10 cellular contexts compared by ENCODE assay signal in the genomic region with DNA sequence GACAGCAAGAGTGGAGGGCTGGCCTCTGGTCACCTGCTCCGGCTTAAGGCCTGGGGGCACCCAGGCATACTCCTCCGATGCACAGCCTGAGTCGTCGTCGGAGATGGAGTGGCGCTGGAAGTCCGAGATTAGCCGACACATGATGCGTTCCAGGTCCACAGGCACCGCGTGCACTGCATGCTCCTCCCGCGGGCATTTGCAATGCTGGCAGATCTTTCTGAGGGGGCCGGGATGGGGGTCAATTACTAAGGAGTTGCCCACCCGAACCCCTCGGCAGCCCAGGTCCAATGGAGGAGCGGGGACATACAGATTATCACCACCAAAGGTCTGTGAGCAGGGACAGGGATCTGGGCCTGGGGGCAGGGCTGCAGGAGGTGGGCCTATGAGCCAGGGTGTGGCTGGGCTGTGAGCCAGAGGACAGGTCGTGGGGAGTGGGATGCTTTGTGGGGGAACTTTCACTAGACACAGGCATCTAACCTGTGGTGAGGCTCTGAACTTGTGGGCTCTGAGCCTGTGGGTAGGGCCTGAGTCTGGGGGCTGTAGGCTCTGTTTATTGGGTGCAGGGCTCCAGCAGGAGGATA. TPM values are rescaled to one million over a fixed set of nuclear protein-coding genes. Genes with fewer than 3 reads are reported as not detected.
A peak's percentile ranks its signal among the peaks of the same experiment; 100 is the strongest.
DNase-seq lines count a peak whose midpoint lies in the region; ATAC-seq and TF ChIP-seq lines count a peak whose summit lies in the region.
"Had no signal": no experiment of that assay in that cellular context is flagged by ENCODE, and none has a peak within 500 bp of the region (broad histone marks: within the 10 kb centered on the region; RNA-seq: fewer than 3 reads in every experiment).

No MANE protein-coding gene starts in this region.

- peaks cover 3% of the 10 kb centered on the region for H3K79me2 ChIP-seq in trophoblast cell (ENCODE audit: control insufficient read depth, insufficient read depth, low read length, poor library complexity)

- H3K4me3 Mint-ChIP-seq in CD14-positive monocyte (peak overlapping the region; percentile 76 to 88), endothelial cell (ENCODE audit: unreplicated experiment) (peak overlapping the region; percentile 31)

- H2BK120ac ChIP-seq in trophoblast cell (ENCODE audit: insufficient read depth, low read length, poor library complexity): no peak overlapping the region

- no peak overlapping the region for H2BK12ac ChIP-seq in trophoblast cell (ENCODE audit: low read length)

- H3K79me1 ChIP-seq in trophoblast cell (ENCODE audit: low read length): peaks cover 13% of the 10 kb centered on the region

- H3K36me3 ChIP-seq in NT2/D1 (ENCODE audit: insufficient read depth, insufficient read length, low read length) (peaks cover 38% of the 10 kb centered on the region), trophoblast cell (ENCODE audit: control insufficient read depth in 1 of 2, insufficient read depth in 2 of 2, low read length in 2 of 2) (peaks cover 30 to 31% of the 10 kb centered on the region in 2 experiments)

- no CpG with 5 or more reads among the region's 18 CpGs for WGBS in trophoblast cell (ENCODE audit: extremely low coverage, insufficient coverage, insufficient read length)

- H3K4me3 ChIP-seq in NT2/D1 (ENCODE audit: insufficient read length, low read depth) (peak overlapping the region; percentile 26), trophoblast cell (ENCODE audit: low read depth, low read length) (no peak overlapping the region)

- no peak overlapping the region for H2BK5ac ChIP-seq in trophoblast cell (ENCODE audit: low read depth, low read length, poor library complexity)

- H3K36me3 Mint-ChIP-seq in CD14-positive monocyte (peaks cover 33 to 37% of the 10 kb centered on the region in 2 donors), endothelial cell (ENCODE audit: low read depth, unreplicated experiment) (peaks cover 19% of the 10 kb centered on the region)

- no peak overlapping the region for H3K23ac ChIP-seq in trophoblast cell (ENCODE audit: low read length)

- H4K12ac ChIP-seq in trophoblast cell (ENCODE audit: low read depth, low read length): no peak overlapping the region

- H3K9me3 Mint-ChIP-seq in CD14-positive monocyte (peaks cover 0 to 19% (median 0%) of the 10 kb centered on the region in 7 donors), endothelial cell (ENCODE audit: unreplicated experiment) (no peaks in the 10 kb centered on the region)

- peak overlapping the region; percentile 54 for H3K4me2 ChIP-seq in trophoblast cell (ENCODE audit: low read length)

- no peak overlapping the region for H3K14ac ChIP-seq in trophoblast cell (ENCODE audit: low read length)

- no peak for ATAC-seq in GM21737 (IDR thresholded peaks at IDR 0.05; ENCODE audit: unreplicated experiment)

- DNase-seq in CD14-positive monocyte (ENCODE audit: low spot score) (no peak), NT2/D1 (ENCODE audit: low read depth, low spot score) (no peak), endothelial cell (ENCODE audit: low spot score) (no peak), trophoblast cell (no peak), NCI-H1417 (lab: John Stamatoyannopoulos, UW) (no peak), HT-29 (ENCODE audit: low spot score) (no peak), caudate nucleus (lab: John Stamatoyannopoulos, UW) (no peak)
- DNase-seq: NCI-H1694 treated with DMSO at 0.1 percent for 48 hours had no signal

- no peak overlapping the region for H2AFZ ChIP-seq in trophoblast cell (ENCODE audit: insufficient read depth, low read length, poor library complexity)

- intact Hi-C loops in CD14-positive monocyte (cut with micrococcal nuclease): no loop called here

- no peaks in the 10 kb centered on the region for H3K27me3 ChIP-seq in NT2/D1 (ENCODE audit: insufficient read depth, insufficient read length)
- H3K27me3 ChIP-seq in trophoblast cell (ENCODE audit: insufficient read depth, low read length): no peaks in the 10 kb centered on the region

- H3K27me3 Mint-ChIP-seq in CD14-positive monocyte (ENCODE audit: low read depth in 3 of 3): peaks cover 0 to 12% (median 0%) of the 10 kb centered on the region in 3 donors
- peaks cover 4% of the 10 kb centered on the region for H3K27me3 Mint-ChIP-seq in endothelial cell (ENCODE audit: unreplicated experiment)

- H3K4me1 ChIP-seq in NT2/D1 (ENCODE audit: insufficient read depth, insufficient read length) (peaks cover 3% of the 10 kb centered on the region), trophoblast cell (ENCODE audit: control insufficient read depth in 1 of 2, insufficient read depth in 2 of 2, low read length in 2 of 2) (peaks cover 9 to 20% of the 10 kb centered on the region in 2 experiments)

- H3K9me3 ChIP-seq in NT2/D1 (ENCODE audit: insufficient read depth, low read length): no peaks in the 10 kb centered on the region
- H3K9me3 ChIP-seq in trophoblast cell (ENCODE audit: insufficient read depth, low read depth, low read length): peaks cover 1% of the 10 kb centered on the region

- no peak overlapping the region for H2AK5ac ChIP-seq in trophoblast cell (ENCODE audit: low read length)

- no peak overlapping the region for H4K8ac ChIP-seq in trophoblast cell (ENCODE audit: low read depth, low read length)

- H3K27ac ChIP-seq in trophoblast cell (ENCODE audit: low read depth, low read length) (no peak overlapping the region), caudate nucleus (ENCODE audit: low read depth, low read length) (no peak overlapping the region)

- H3K4me1 Mint-ChIP-seq in CD14-positive monocyte (peaks cover 32% of the 10 kb centered on the region), endothelial cell (ENCODE audit: unreplicated experiment) (no peaks in the 10 kb centered on the region)

- TF ChIP-seq CTCF in CD14-positive monocyte (IDR thresholded peaks at IDR 0.05): no peak
- no peak for TF ChIP-seq CTCF in endothelial cell (IDR thresholded peaks at IDR 0.05; ENCODE audit: unreplicated experiment)

- peak overlapping the region; percentile 50 for H3K9ac ChIP-seq in NT2/D1 (ENCODE audit: insufficient read length, low read depth)
- no peak overlapping the region for H3K9ac ChIP-seq in trophoblast cell (ENCODE audit: low read length)

- no peak overlapping the region for H3K4ac ChIP-seq in trophoblast cell (ENCODE audit: low read depth, low read length)

- no peak overlapping the region for H3K18ac ChIP-seq in trophoblast cell (ENCODE audit: low read length)

- H4K91ac ChIP-seq in trophoblast cell (ENCODE audit: low read depth, low read length): no peak overlapping the region

- H3K27ac Mint-ChIP-seq in CD14-positive monocyte (peak overlapping the region in 2 of 7 donors; percentile 65 to 66), endothelial cell (ENCODE audit: unreplicated experiment) (no peak overlapping the region)

RNA-seq across cellular contexts. Expression of a gene that starts 2.4 kb away (rescaled TPM):
- polyA plus RNA-seq in CD14-positive monocyte: 1 to 10 TPM; 4.4 to 5.4 TPM
- 11.3 TPM for total RNA-seq in endothelial cell (ENCODE audit: unreplicated experiment)
- polyA plus RNA-seq in trophoblast cell (2013): 12.6 TPM in 2 replicates
- 19.0 and 22.3 TPM in 2 replicates for total RNA-seq in HT-29 (2014; rRNA removed; shearing (Covaris generic))

RNA-seq across cellular contexts. Expression of a gene that starts 12.1 kb away (rescaled TPM):
- 100 to 1,000 TPM; 280 to 374 TPM for polyA plus RNA-seq in CD14-positive monocyte
- total RNA-seq in endothelial cell (ENCODE audit: unreplicated experiment): 1.9 TPM
- 35.9 and 37.5 TPM in 2 replicates for polyA plus RNA-seq in trophoblast cell (2013)
- 27.3 and 28.1 TPM in 2 replicates for total RNA-seq in HT-29 (2014; rRNA removed; shearing (Covaris generic))

RNA-seq across cellular contexts. Expression of a gene that starts 16.2 kb away (rescaled TPM):
- polyA plus RNA-seq in CD14-positive monocyte: under 1 TPM; 0.27 to 0.68 TPM
- 1.8 TPM for total RNA-seq in endothelial cell (ENCODE audit: unreplicated experiment)
- polyA plus RNA-seq in trophoblast cell (2013): 0.14 and 0.16 TPM in 2 replicates
- 0.61 and 1.1 TPM in 2 replicates for total RNA-seq in HT-29 (2014; rRNA removed; shearing (Covaris generic))

RNA-seq across cellular contexts. Expression of a gene that starts 21.2 kb away (rescaled TPM):
- 1 to 10 TPM; 1.1 to 2.0 TPM for polyA plus RNA-seq in CD14-positive monocyte
- total RNA-seq in endothelial cell (ENCODE audit: unreplicated experiment): 1.2 TPM
- polyA plus RNA-seq in trophoblast cell (2013): 3.2 and 3.6 TPM in 2 replicates
- total RNA-seq in HT-29 (2014; rRNA removed; shearing (Covaris generic)): 12.6 and 13.6 TPM in 2 replicates

RNA-seq across cellular contexts. Expression of a gene that starts 49.3 kb away (rescaled TPM):
- polyA plus RNA-seq in CD14-positive monocyte: not detected
- 0.59 TPM for total RNA-seq in endothelial cell (ENCODE audit: unreplicated experiment)
- 0.05 and 0.07 TPM in 2 replicates for polyA plus RNA-seq in trophoblast cell (2013)
- not detected in 2 replicates for total RNA-seq in HT-29 (2014; rRNA removed; shearing (Covaris generic))
- total RNA-seq: temporal lobe had no signal
